In genomic region chr14:100679170-100679569, GRCh38 we compare ENCODE assay signal across 27 cellular contexts. TPM values are rescaled to one million over a fixed set of nuclear protein-coding genes. Genes with fewer than 3 reads are reported as not detected.
DNase-seq lines count a peak whose midpoint lies in the region; ATAC-seq and TF ChIP-seq lines count a peak whose summit lies in the region.
"Had no signal": no experiment of that assay in that cellular context is flagged by ENCODE, and none has a peak within 500 bp of the region (broad histone marks: within the 10 kb centered on the region; RNA-seq: fewer than 3 reads in every experiment).

No MANE protein-coding gene starts in this region.

- 78 to 86% methylated on average over 5 of the region's 5 CpGs for WGBS in testis, 2 donors
- WGBS in prostate gland, result 95% methylated on average over 5 of the region's 5 CpGs

- H3K27ac ChIP-seq in SJCRH30, result peak overlapping the region; percentile 99
- peak overlapping the region; percentile 23 for H3K27ac ChIP-seq in duodenal mucosa (ENCODE audit: low read depth, low read length)
- H3K27ac ChIP-seq in testis, result peak overlapping the region; percentile 79 to 87
- H3K27ac ChIP-seq in prostate gland, result peak overlapping the region in 1 of 2 donors; percentile 21

- H3K27me3 Mint-ChIP-seq in nephron progenitor cell (ENCODE audit: low read depth, poor library complexity), result peaks cover 6% of the 10 kb centered on the region

- H3K4me3 ChIP-seq in SJCRH30 (no peak overlapping the region), duodenal mucosa (ENCODE audit: low read depth in 1 of 2, low read length in 2 of 2) (no peak overlapping the region), testis (no peak overlapping the region), prostate gland (no peak overlapping the region)
- H3K4me3 ChIP-seq: esophagus squamous epithelium had no signal

- no peak for TF ChIP-seq CTCF in nephron progenitor cell (IDR thresholded peaks at IDR 0.05)
- TF ChIP-seq CTCF in testis (IDR thresholded peaks at IDR 0.05), result no peak
- TF ChIP-seq CTCF in prostate gland (IDR thresholded peaks at IDR 0.05), result no peak

- no peaks in the 10 kb centered on the region for H3K36me3 Mint-ChIP-seq in nephron progenitor cell (ENCODE audit: low read depth)
- H3K36me3 Mint-ChIP-seq: activated naive CD8-positive, alpha-beta T cell treated with anti-CD3 and anti-CD28 coated beads, Interleukin-2, amount 10 ng/mL, durations not matched to agents 7 days and 5 days; WTC11 had no signal

- H3K4me3 Mint-ChIP-seq in nephron progenitor cell, result no peak overlapping the region
- H3K4me3 Mint-ChIP-seq: activated naive CD8-positive, alpha-beta T cell treated with anti-CD3 and anti-CD28 coated beads, Interleukin-2, amount 10 ng/mL, durations not matched to agents 7 days and 5 days; CD4-positive, alpha-beta T cell; effector memory CD8-positive, alpha-beta T cell; WTC11 had no signal

- H3K9me3 ChIP-seq in SJCRH30 (replicated peaks) (no peaks in the 10 kb centered on the region), duodenal mucosa (ENCODE audit: control insufficient read depth in 1 of 2, low read length in 2 of 2) (no peaks in the 10 kb centered on the region), testis (no peaks in the 10 kb centered on the region), prostate gland (no peaks in the 10 kb centered on the region)
- H3K9me3 ChIP-seq: esophagus squamous epithelium had no signal

- H3K9ac ChIP-seq in duodenal mucosa (ENCODE audit: low read depth in 1 of 2, low read length in 2 of 2), result no peak overlapping the region

- no peaks in the 10 kb centered on the region for H3K9me3 Mint-ChIP-seq in nephron progenitor cell
- H3K9me3 Mint-ChIP-seq: activated naive CD8-positive, alpha-beta T cell treated with anti-CD3 and anti-CD28 coated beads, Interleukin-2, amount 10 ng/mL, durations not matched to agents 7 days and 5 days; activated T-helper 2 cell treated with anti-CD3 and anti-CD28 coated beads, Interferon-gamma antibody, Interleukin-2, Interleukin-4, amounts not matched to agents 10 μg/mL and 5 μg/mL and 100 μg/mL, durations not matched to agents 14 hours and 24 hours and 36 hours; CD4-positive, alpha-beta T cell; effector memory CD8-positive, alpha-beta T cell had no signal

- H3K36me3 ChIP-seq in SJCRH30 (no peaks in the 10 kb centered on the region), duodenal mucosa (ENCODE audit: control insufficient read depth in 1 of 2, insufficient read depth in 2 of 2, low read length in 2 of 2) (no peaks in the 10 kb centered on the region), testis (ENCODE audit: low read depth, missing control alignments) (no peaks in the 10 kb centered on the region), prostate gland (no peaks in the 10 kb centered on the region)
- H3K36me3 ChIP-seq: esophagus squamous epithelium had no signal

- no peak for TF ChIP-seq POLR2A in testis (IDR thresholded peaks at IDR 0.05)
- TF ChIP-seq POLR2A in prostate gland (IDR thresholded peaks at IDR 0.05), result no peak

- no peak for DNase-seq in SJCRH30
- no peak for DNase-seq in nephron progenitor cell
- DNase-seq in testis, result no peak
- no peak for DNase-seq in prostate gland (ENCODE audit: low spot score)
- DNase-seq in NCI-H1048 (lab: John Stamatoyannopoulos, UW), result no peak
- DNase-seq: activated CD4-positive, alpha-beta T cell treated with anti-CD3 and anti-CD28 coated beads, Interleukin-2, amount 50 U/mL, for 4 hours; activated CD8-positive, alpha-beta memory T cell treated with anti-CD3 and anti-CD28 coated beads, Interleukin-2, amount 50 U/mL, for 4 hours; activated naive CD8-positive, alpha-beta T cell treated with anti-CD3 and anti-CD28 coated beads, Interleukin-2, amount 10 ng/mL, durations not matched to agents 7 days and 5 days; CD4-positive, alpha-beta T cell; DMS153; effector memory CD8-positive, alpha-beta T cell; esophagus squamous epithelium; H7; KBM-7; mesendoderm; NCI-H1694; NCI-H2171 treated with DMSO at 0.1 percent for 48 hours; NCI-H524 treated with DMSO at 0.1 percent for 48 hours; stimulated activated CD4-positive, alpha-beta T cell treated with anti-CD3 and anti-CD28 coated beads, Interleukin-4, amount 100 ng/mL, for 24 hours; stimulated activated naive CD8-positive, alpha-beta T cell treated with anti-CD3 and anti-CD28 coated beads, Interleukin-15, Interleukin-2, amounts not matched to agents 100 U/mL and 50 U/mL, for 24 hours; T1000 had no signal

- H3K4me1 ChIP-seq in SJCRH30 (peaks cover 52% of the 10 kb centered on the region), duodenal mucosa (ENCODE audit: control insufficient read depth in 1 of 2, insufficient read depth in 2 of 2, low read length in 2 of 2) (peaks cover 24 to 48% of the 10 kb centered on the region in 2 donors), testis (peaks cover 54% of the 10 kb centered on the region), prostate gland (replicated peaks) (peaks cover 5% of the 10 kb centered on the region)

- H3K27me3 ChIP-seq in SJCRH30 (no peaks in the 10 kb centered on the region), duodenal mucosa (ENCODE audit: control insufficient read depth in 1 of 2, insufficient read depth in 2 of 2, low read length in 2 of 2) (no peaks in the 10 kb centered on the region), testis (no peaks in the 10 kb centered on the region), prostate gland (replicated peaks; ENCODE audit: insufficient read depth) (no peaks in the 10 kb centered on the region)

- H3K4me1 Mint-ChIP-seq in nephron progenitor cell, result peaks cover 67% of the 10 kb centered on the region
- H3K4me1 Mint-ChIP-seq: activated naive CD8-positive, alpha-beta T cell treated with anti-CD3 and anti-CD28 coated beads, Interleukin-2, amount 10 ng/mL, durations not matched to agents 7 days and 5 days had no signal

- peak overlapping the region; percentile 61 for H3K27ac Mint-ChIP-seq in nephron progenitor cell
- H3K27ac Mint-ChIP-seq: activated naive CD8-positive, alpha-beta T cell treated with anti-CD3 and anti-CD28 coated beads, Interleukin-2, amount 10 ng/mL, durations not matched to agents 7 days and 5 days; activated T-helper 2 cell treated with anti-CD3 and anti-CD28 coated beads, Interferon-gamma antibody, Interleukin-2, Interleukin-4, amounts not matched to agents 10 μg/mL and 5 μg/mL and 100 μg/mL, durations not matched to agents 14 hours and 24 hours and 36 hours; CD4-positive, alpha-beta T cell; effector memory CD8-positive, alpha-beta T cell; WTC11 had no signal

- no peak for ATAC-seq in GM18873 (IDR thresholded peaks at IDR 0.05; ENCODE audit: low FRiP score, unreplicated experiment)
- ATAC-seq: effector memory CD8-positive, alpha-beta T cell; stimulated activated naive CD8-positive, alpha-beta T cell treated with anti-CD3 and anti-CD28 coated beads, Interleukin-15, Interleukin-2, amounts not matched to agents 100 U/mL and 50 U/mL, for 24 hours; WTC11 had no signal

- intact Hi-C loops in testis (cut with DNase I; ENCODE audit: low total_unique reads) (no loop called here), prostate gland (cut with DNase I) (no loop called here)

RNA-seq across cellular contexts. Expression of gene DLK1, which starts 47.5 kb away (rescaled TPM):
- total RNA-seq in SJCRH30 (2014; rRNA removed; shearing (Covaris generic)), result 0.20 and 0.28 TPM in 2 replicates
- 100 to 1,000 TPM in 1 of 2 donors, 10 to 100 TPM in 1; 59.4 to 109 TPM for total RNA-seq in testis
- 45.6 TPM for polyA plus RNA-seq in testis (ENCODE audit: insufficient read depth, low read depth, low replicate concordance)
- total RNA-seq in prostate gland, result 10 to 100 TPM in 1 of 2 donors, under 1 TPM in 1; 0.14 to 100.0 TPM
- total RNA-seq: activated naive CD8-positive, alpha-beta T cell treated with anti-CD3 and anti-CD28 coated beads, Interleukin-2, amount 10 ng/mL, durations not matched to agents 7 days and 5 days; activated T-helper 2 cell treated with anti-CD3 and anti-CD28 coated beads, Interferon-gamma antibody, Interleukin-2, Interleukin-4, amounts not matched to agents 10 μg/mL and 5 μg/mL and 100 μg/mL, durations not matched to agents 14 hours and 24 hours and 36 hours; CD4-positive, alpha-beta T cell; esophagus squamous epithelium; pulmonary artery endothelial cell; RPMI7951 had no signal
